ENCODE assay signal across 37 cellular contexts in genomic region chr9:101158361-101158760, GRCh38.
"Had no signal": no experiment of that assay in that cellular context is flagged by ENCODE, and none has a peak within 500 bp of the region (broad histone marks: within the 10 kb centered on the region; RNA-seq: fewer than 3 reads in every experiment).

No MANE protein-coding gene starts in this region.

- H3K4me1 ChIP-seq: ascending aorta had no signal

- H3K27me3 ChIP-seq: ascending aorta, cardiac muscle cell had no signal

- H3K36me3 ChIP-seq: ascending aorta, cardiac muscle cell had no signal

- H3K9me3 ChIP-seq: ascending aorta had no signal

- DNase-seq: activated CD4-positive, alpha-beta memory T cell treated with anti-CD3 and anti-CD28 coated beads, Interleukin-2, amount 10 ng/mL, durations not matched to agents 7 days and 5 days; activated CD4-positive, alpha-beta T cell treated with anti-CD3 and anti-CD28 coated beads for 1 hour; activated CD4-positive, alpha-beta T cell treated with anti-CD3 and anti-CD28 coated beads for 36 hours; activated CD4-positive, alpha-beta T cell treated with anti-CD3 and anti-CD28 coated beads for 48 hours; activated CD4-positive, alpha-beta T cell treated with anti-CD3 and anti-CD28 coated beads, Interleukin-2, amount 10 ng/mL, durations not matched to agents 7 days and 5 days; activated CD4-positive, alpha-beta T cell treated with anti-CD3 and anti-CD28 coated beads, Interleukin-2, amount 50 U/mL, for 48 hours; activated CD4-positive, CD25-positive, alpha-beta regulatory T cell; activated CD8-positive, alpha-beta memory T cell treated with anti-CD3 and anti-CD28 coated beads for 24 hours; activated CD8-positive, alpha-beta memory T cell treated with anti-CD3 and anti-CD28 coated beads, Interleukin-2, amount 10 ng/mL, durations not matched to agents 7 days and 5 days; activated CD8-positive, alpha-beta memory T cell treated with anti-CD3 and anti-CD28 coated beads, Interleukin-2, amount 50 U/mL, for 48 hours; activated CD8-positive, alpha-beta T cell treated with anti-CD3 and anti-CD28 coated beads, Interleukin-2, amount 10 ng/mL, durations not matched to agents 7 days and 5 days; activated effector memory CD4-positive, alpha-beta T cell treated with Interleukin-2 at 50 U/mL for 16 hours; activated gamma-delta T cell; activated naive CD4-positive, alpha-beta T cell treated with anti-CD3 and anti-CD28 coated beads, Interleukin-2, amount 10 ng/mL, durations not matched to agents 7 days and 5 days; activated naive CD4-positive, alpha-beta T cell treated with Interleukin-2 at 50 U/mL for 16 hours; activated naive CD8-positive, alpha-beta T cell treated with anti-CD3 and anti-CD28 coated beads, Interleukin-2, amount 10 ng/mL, durations not matched to agents 7 days and 5 days; activated naive CD8-positive, alpha-beta T cell treated with anti-CD3 and anti-CD28 coated beads, Interleukin-2, amount 50 U/mL, for 24 hours; activated T-cell treated with anti-CD3 and anti-CD28 coated beads, Interleukin-2, amount 50 U/mL, for 24 hours; activated T-cell treated with anti-CD3 and anti-CD28 coated beads, Interleukin-2, amount 50 U/mL, for 48 hours; amygdala; anterior cingulate cortex; central memory CD4-positive, alpha-beta T cell; T-helper 1 cell; T-helper 2 cell; T-helper 9 cell had no signal

- H3K9me3 Mint-ChIP-seq: activated CD4-positive, alpha-beta memory T cell treated with anti-CD3 and anti-CD28 coated beads, Interleukin-2, amount 10 ng/mL, durations not matched to agents 7 days and 5 days; activated CD4-positive, alpha-beta T cell treated with anti-CD3 and anti-CD28 coated beads, Interleukin-2, amount 10 ng/mL, durations not matched to agents 7 days and 5 days; activated naive CD4-positive, alpha-beta T cell treated with anti-CD3 and anti-CD28 coated beads, Interleukin-2, amount 10 ng/mL, durations not matched to agents 7 days and 5 days; activated naive CD4-positive, alpha-beta T cell treated with anti-CD3 and anti-CD28 coated beads, Interleukin-2, amount 50 U/mL, for 24 hours; activated naive CD8-positive, alpha-beta T cell treated with anti-CD3 and anti-CD28 coated beads, Interleukin-2, amount 10 ng/mL, durations not matched to agents 7 days and 5 days; activated naive CD8-positive, alpha-beta T cell treated with anti-CD3 and anti-CD28 coated beads, Interleukin-2, amount 50 U/mL, for 24 hours; activated T-cell treated with anti-CD3 and anti-CD28 coated beads, Interleukin-2, amount 50 U/mL, for 24 hours; activated T-helper 2 cell treated with anti-CD3 and anti-CD28 coated beads, Interferon-gamma antibody, Interleukin-2, Interleukin-4, amounts not matched to agents 10 μg/mL and 5 μg/mL and 100 μg/mL, durations not matched to agents 14 hours and 24 hours and 36 hours; T-helper 1 cell treated with Interleukin-12 subunit alpha and Interleukin-12 subunit beta and Interleukin-4 antibody, amounts not matched to agents 30 μg/mL and 1 μg/mL, for 36 hours; T-helper 2 cell treated with Interferon-gamma antibody and Interleukin-4, amounts not matched to agents 5 μg/mL and 100 μg/mL, for 36 hours had no signal

- ATAC-seq: activated CD4-positive, alpha-beta T cell treated with anti-CD3 and anti-CD28 coated beads for 36 hours; activated CD4-positive, CD25-positive, alpha-beta regulatory T cell treated with anti-CD3 and anti-CD28 coated beads, Interleukin-2, amount 50 U/mL, for 24 hours; activated CD8-positive, alpha-beta memory T cell treated with anti-CD3 and anti-CD28 coated beads, Interleukin-2, amount 10 ng/mL, durations not matched to agents 7 days and 5 days; activated CD8-positive, alpha-beta T cell treated with anti-CD3 and anti-CD28 coated beads, Interleukin-2, amount 10 ng/mL, durations not matched to agents 7 days and 5 days; activated naive CD8-positive, alpha-beta T cell treated with anti-CD3 and anti-CD28 coated beads, Interleukin-2, amount 50 U/mL, for 24 hours had no signal

- H3K27ac ChIP-seq: ascending aorta, cardiac muscle cell, VCaP had no signal

- H3K4me3 Mint-ChIP-seq: activated CD4-positive, alpha-beta memory T cell treated with anti-CD3 and anti-CD28 coated beads, Interleukin-2, amount 10 ng/mL, durations not matched to agents 7 days and 5 days; activated CD4-positive, alpha-beta T cell treated with anti-CD3 and anti-CD28 coated beads for 36 hours; activated CD4-positive, alpha-beta T cell treated with anti-CD3 and anti-CD28 coated beads, Interleukin-2, amount 10 ng/mL, durations not matched to agents 7 days and 5 days; activated CD8-positive, alpha-beta memory T cell treated with anti-CD3 and anti-CD28 coated beads, Interleukin-2, amount 10 ng/mL, durations not matched to agents 7 days and 5 days; activated CD8-positive, alpha-beta T cell treated with anti-CD3 and anti-CD28 coated beads, Interleukin-2, amount 10 ng/mL, durations not matched to agents 7 days and 5 days; activated naive CD4-positive, alpha-beta T cell treated with anti-CD3 and anti-CD28 coated beads, Interleukin-2, amount 10 ng/mL, durations not matched to agents 7 days and 5 days; activated naive CD4-positive, alpha-beta T cell treated with anti-CD3 and anti-CD28 coated beads, Interleukin-2, amount 50 U/mL, for 24 hours; activated naive CD8-positive, alpha-beta T cell; activated naive CD8-positive, alpha-beta T cell treated with anti-CD3 and anti-CD28 coated beads, Interleukin-2, amount 10 ng/mL, durations not matched to agents 7 days and 5 days; activated naive CD8-positive, alpha-beta T cell treated with anti-CD3 and anti-CD28 coated beads, Interleukin-2, amount 50 U/mL, for 24 hours; activated T-cell treated with anti-CD3 and anti-CD28 coated beads, Interleukin-2, amount 50 U/mL, for 24 hours; brain; T-helper 1 cell treated with Interleukin-12 subunit alpha and Interleukin-12 subunit beta and Interleukin-4 antibody, amounts not matched to agents 30 μg/mL and 1 μg/mL, for 36 hours; T-helper 2 cell treated with Interferon-gamma antibody and Interleukin-4, amounts not matched to agents 5 μg/mL and 100 μg/mL, for 36 hours had no signal

- H3K36me3 Mint-ChIP-seq: activated CD8-positive, alpha-beta memory T cell treated with anti-CD3 and anti-CD28 coated beads, Interleukin-2, amount 10 ng/mL, durations not matched to agents 7 days and 5 days; activated naive CD4-positive, alpha-beta T cell treated with anti-CD3 and anti-CD28 coated beads, Interleukin-2, amount 10 ng/mL, durations not matched to agents 7 days and 5 days; activated naive CD4-positive, alpha-beta T cell treated with anti-CD3 and anti-CD28 coated beads, Interleukin-2, amount 50 U/mL, for 24 hours; activated naive CD8-positive, alpha-beta T cell; activated naive CD8-positive, alpha-beta T cell treated with anti-CD3 and anti-CD28 coated beads, Interleukin-2, amount 10 ng/mL, durations not matched to agents 7 days and 5 days; brain had no signal

- H3K27ac Mint-ChIP-seq: activated CD4-positive, alpha-beta memory T cell treated with anti-CD3 and anti-CD28 coated beads, Interleukin-2, amount 10 ng/mL, durations not matched to agents 7 days and 5 days; activated CD4-positive, alpha-beta T cell treated with anti-CD3 and anti-CD28 coated beads for 36 hours; activated CD4-positive, alpha-beta T cell treated with anti-CD3 and anti-CD28 coated beads, Interleukin-2, amount 10 ng/mL, durations not matched to agents 7 days and 5 days; activated CD8-positive, alpha-beta memory T cell treated with anti-CD3 and anti-CD28 coated beads, Interleukin-2, amount 10 ng/mL, durations not matched to agents 7 days and 5 days; activated CD8-positive, alpha-beta T cell treated with anti-CD3 and anti-CD28 coated beads, Interleukin-2, amount 10 ng/mL, durations not matched to agents 7 days and 5 days; activated naive CD4-positive, alpha-beta T cell treated with anti-CD3 and anti-CD28 coated beads, Interleukin-2, amount 10 ng/mL, durations not matched to agents 7 days and 5 days; activated naive CD4-positive, alpha-beta T cell treated with anti-CD3 and anti-CD28 coated beads, Interleukin-2, amount 50 U/mL, for 24 hours; activated naive CD8-positive, alpha-beta T cell; activated naive CD8-positive, alpha-beta T cell treated with anti-CD3 and anti-CD28 coated beads, Interleukin-2, amount 10 ng/mL, durations not matched to agents 7 days and 5 days; activated naive CD8-positive, alpha-beta T cell treated with anti-CD3 and anti-CD28 coated beads, Interleukin-2, amount 50 U/mL, for 24 hours; activated T-cell treated with anti-CD3 and anti-CD28 coated beads, Interleukin-2, amount 50 U/mL, for 24 hours; activated T-helper 2 cell treated with anti-CD3 and anti-CD28 coated beads, Interferon-gamma antibody, Interleukin-2, Interleukin-4, amounts not matched to agents 10 μg/mL and 5 μg/mL and 100 μg/mL, durations not matched to agents 14 hours and 24 hours and 36 hours; T-helper 1 cell treated with Interleukin-12 subunit alpha and Interleukin-12 subunit beta and Interleukin-4 antibody, amounts not matched to agents 30 μg/mL and 1 μg/mL, for 36 hours; T-helper 2 cell treated with Interferon-gamma antibody and Interleukin-4, amounts not matched to agents 5 μg/mL and 100 μg/mL, for 36 hours had no signal

- FAIRE-seq: bronchial epithelial cell, TTC549 had no signal

- H3K27me3 Mint-ChIP-seq: activated CD4-positive, alpha-beta memory T cell treated with anti-CD3 and anti-CD28 coated beads, Interleukin-2, amount 10 ng/mL, durations not matched to agents 7 days and 5 days; activated CD4-positive, alpha-beta T cell treated with anti-CD3 and anti-CD28 coated beads for 36 hours; activated CD4-positive, alpha-beta T cell treated with anti-CD3 and anti-CD28 coated beads, Interleukin-2, amount 10 ng/mL, durations not matched to agents 7 days and 5 days; activated CD8-positive, alpha-beta memory T cell treated with anti-CD3 and anti-CD28 coated beads, Interleukin-2, amount 10 ng/mL, durations not matched to agents 7 days and 5 days; activated naive CD4-positive, alpha-beta T cell treated with anti-CD3 and anti-CD28 coated beads, Interleukin-2, amount 10 ng/mL, durations not matched to agents 7 days and 5 days; activated naive CD4-positive, alpha-beta T cell treated with anti-CD3 and anti-CD28 coated beads, Interleukin-2, amount 50 U/mL, for 24 hours; activated T-cell treated with anti-CD3 and anti-CD28 coated beads, Interleukin-2, amount 50 U/mL, for 24 hours; brain had no signal

- H3K4me3 ChIP-seq: ascending aorta, cardiac muscle cell had no signal

- H3K4me1 Mint-ChIP-seq: activated CD4-positive, alpha-beta memory T cell treated with anti-CD3 and anti-CD28 coated beads, Interleukin-2, amount 10 ng/mL, durations not matched to agents 7 days and 5 days; activated CD4-positive, alpha-beta T cell treated with anti-CD3 and anti-CD28 coated beads for 36 hours; activated CD4-positive, alpha-beta T cell treated with anti-CD3 and anti-CD28 coated beads, Interleukin-2, amount 10 ng/mL, durations not matched to agents 7 days and 5 days; activated CD8-positive, alpha-beta memory T cell treated with anti-CD3 and anti-CD28 coated beads, Interleukin-2, amount 10 ng/mL, durations not matched to agents 7 days and 5 days; activated naive CD4-positive, alpha-beta T cell treated with anti-CD3 and anti-CD28 coated beads, Interleukin-2, amount 10 ng/mL, durations not matched to agents 7 days and 5 days; activated naive CD4-positive, alpha-beta T cell treated with anti-CD3 and anti-CD28 coated beads, Interleukin-2, amount 50 U/mL, for 24 hours; activated naive CD8-positive, alpha-beta T cell treated with anti-CD3 and anti-CD28 coated beads, Interleukin-2, amount 10 ng/mL, durations not matched to agents 7 days and 5 days; activated naive CD8-positive, alpha-beta T cell treated with anti-CD3 and anti-CD28 coated beads, Interleukin-2, amount 50 U/mL, for 24 hours had no signal
